In the genomic region with DNA sequence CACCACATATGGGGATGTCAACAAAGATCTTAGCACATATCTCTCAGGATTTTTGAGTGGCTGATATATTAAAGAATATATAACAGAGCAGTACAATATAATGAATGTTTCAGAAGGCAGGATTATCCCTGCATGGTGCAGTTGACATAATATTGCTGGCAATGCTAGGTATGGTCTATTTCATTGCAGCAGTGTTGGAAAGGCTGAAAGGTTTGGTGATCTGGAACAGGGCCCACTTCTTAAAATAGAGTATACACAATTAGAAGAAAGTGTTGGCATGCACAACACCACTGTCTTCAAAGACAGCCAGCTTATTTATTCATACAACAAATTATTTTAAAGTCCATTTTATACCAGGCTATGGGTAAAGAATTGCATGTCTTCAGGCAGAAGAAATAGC, we compare ENCODE assay signal across 21 cellular contexts. TPM values are rescaled to one million over a fixed set of nuclear protein-coding genes. Genes with fewer than 3 reads are reported as not detected.
A peak's percentile ranks its signal among the peaks of the same experiment; 100 is the strongest.
DNase-seq lines count a peak whose midpoint lies in the region; ATAC-seq lines count a peak whose summit lies in the region.
"Had no signal": no experiment of that assay in that cellular context is flagged by ENCODE, and none has a peak within 500 bp of the region (broad histone marks: within the 10 kb centered on the region; RNA-seq: fewer than 3 reads in every experiment).

No MANE protein-coding gene starts in this region.

- H3K9ac ChIP-seq in subcutaneous abdominal adipose tissue (ENCODE audit: low read length in 5 of 5): no peak overlapping the region
- H3K9ac ChIP-seq: BLaER1 had no signal

- no peak for DNase-seq in Right ventricle myocardium inferior (ENCODE audit: missing footprints)
- no peak for DNase-seq in cardiac septum (ENCODE audit: low spot score)
- DNase-seq in G401 (ENCODE audit: low spot score): peak; percentile 17
- no peak for DNase-seq in left cardiac atrium
- no peak for DNase-seq in NCI-H1930 (lab: John Stamatoyannopoulos, UW)
- no peak for DNase-seq in stimulated activated naive CD4-positive, alpha-beta T cell treated with Interleukin-2 at 50 U/mL for 16 hours (lab: John Stamatoyannopoulos, UW)
- DNase-seq: Caco-2; CD4-positive, CD25-positive, alpha-beta regulatory T cell; CD8-positive, alpha-beta T cell; DMS153; DND-41; GDM1; H9; HFFc6 had no signal

- H3K36me3 ChIP-seq in subcutaneous abdominal adipose tissue (ENCODE audit: control insufficient read depth in 5 of 5, insufficient read depth in 5 of 5, low read length in 5 of 5): no peaks in the 10 kb centered on the region
- H3K36me3 ChIP-seq: BLaER1 had no signal

- ATAC-seq in Right ventricle myocardium inferior (peak; percentile 79), left cardiac atrium (peak; percentile 67 to 79)
- ATAC-seq: CD8-positive, alpha-beta T cell; GM12878; GM23338 had no signal

- H3K27ac ChIP-seq in subcutaneous abdominal adipose tissue (ENCODE audit: low read depth, low read length): peak overlapping the region; percentile 24
- H3K27ac ChIP-seq: 22Rv1, BLaER1, C4-2B had no signal

- intact Hi-C loops in Right ventricle myocardium inferior (cut with DNase I): no loop called here
- intact Hi-C loops in cardiac septum (cut with DNase I): no loop called here
- intact Hi-C loops in left cardiac atrium (cut with DNase I): no loop called here

- no peak overlapping the region for H3K4me3 ChIP-seq in subcutaneous abdominal adipose tissue (ENCODE audit: low read depth in 1 of 5, low read length in 5 of 5)
- H3K4me3 ChIP-seq: BLaER1, GM12878, GM23338 had no signal

- no peaks in the 10 kb centered on the region for H3K9me3 ChIP-seq in subcutaneous abdominal adipose tissue (ENCODE audit: control insufficient read depth in 5 of 5, low read length in 5 of 5)
- H3K9me3 ChIP-seq: BLaER1, Caco-2 had no signal

- H3K27me3 ChIP-seq in subcutaneous abdominal adipose tissue (ENCODE audit: control insufficient read depth in 5 of 5, insufficient read depth in 4 of 5, low read length in 5 of 5): no peaks in the 10 kb centered on the region
- H3K27me3 ChIP-seq: BLaER1 had no signal

- in situ Hi-C loops in G401 (cut with HindIII; ENCODE audit: low sequenced_read_pairs): no loop called here

- peaks cover 0 to 13% (median 2%) of the 10 kb centered on the region in 5 donors for H3K4me1 ChIP-seq in subcutaneous abdominal adipose tissue (ENCODE audit: control insufficient read depth in 5 of 5, insufficient read depth in 5 of 5, low read length in 5 of 5)
- H3K4me1 ChIP-seq: BLaER1, Caco-2 had no signal

RNA-seq across cellular contexts. Expression of gene GRIN3A, which starts 44.5 kb away (rescaled TPM):
- total RNA-seq in Right ventricle myocardium inferior (0.92 TPM), cardiac septum (0.11 TPM), left cardiac atrium (under 1 TPM in 1 of 2 donors, not detected in 1; 0.59 TPM)
- total RNA-seq in G401 (2014; rRNA removed; shearing (Covaris generic)): not detected in 2 replicates
- total RNA-seq: B cell; Caco-2; CD8-positive, alpha-beta T cell; GM12878; H9; HFFc6 had no signal
